Comparison of ENCODE assay signal across 17 cellular contexts in the genomic region with DNA sequence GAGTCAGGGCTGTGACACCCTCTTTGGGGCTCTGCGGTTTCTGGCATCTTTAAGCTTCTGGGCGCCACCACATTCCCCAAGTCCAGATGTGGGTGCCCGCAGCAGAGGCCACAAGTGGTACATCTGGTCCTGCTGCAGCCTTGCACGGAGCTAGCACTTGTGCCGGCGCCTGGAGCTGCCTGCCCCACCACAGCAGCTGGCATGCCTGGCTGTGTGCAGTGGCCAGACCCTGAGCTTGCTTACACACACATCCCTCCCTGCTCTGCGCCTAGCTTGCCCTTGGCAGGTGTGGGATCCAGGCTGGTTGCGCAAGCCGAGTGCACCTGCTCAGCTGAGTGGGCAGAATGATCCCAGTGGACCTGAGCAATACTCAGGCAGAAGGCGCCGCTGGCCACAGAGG. TPM values are rescaled to one million over a fixed set of nuclear protein-coding genes. Genes with fewer than 3 reads are reported as not detected.
"Had no signal": no experiment of that assay in that cellular context is flagged by ENCODE, and none has a peak within 500 bp of the region (broad histone marks: within the 10 kb centered on the region; RNA-seq: fewer than 3 reads in every experiment).

No MANE protein-coding gene starts in this region.

- H3K27me3 Mint-ChIP-seq: brain, progenitor cell of endocrine pancreas had no signal

- DNase-seq: activated CD4-positive, alpha-beta T cell treated with anti-CD3 and anti-CD28 coated beads, Interleukin-2, amount 50 U/mL, for 4 hours; activated effector memory CD4-positive, alpha-beta T cell treated with anti-CD3 and anti-CD28 coated beads, Interleukin-2, amount 50 U/mL, for 16 hours; activated T-cell treated with anti-CD3 and anti-CD28 coated beads, Interleukin-2, amount 50 U/mL, for 4 hours; effector memory CD4-positive, alpha-beta T cell; gastrocnemius medialis; heart right ventricle; left ventricle myocardium inferior; mesendoderm; stimulated activated CD4-positive, alpha-beta T cell treated with anti-CD3 and anti-CD28 coated beads, Interleukin-1b, Interleukin-23, amount 100 ng/mL, for 48 hours; stimulated activated naive CD4-positive, alpha-beta T cell treated with Interleukin-2 at 50 U/mL for 16 hours had no signal

- H3K36me3 ChIP-seq: gastrocnemius medialis, heart right ventricle, left ventricle myocardium inferior had no signal

- ATAC-seq: activated CD4-positive, CD25-positive, alpha-beta regulatory T cell treated with anti-CD3 and anti-CD28 coated beads, Interleukin-2, amount 50 U/mL, for 24 hours; activated naive CD4-positive, alpha-beta T cell treated with anti-CD3 and anti-CD28 coated beads, Interleukin-2, amount 50 U/mL, for 72 hours; activated T-cell treated with anti-CD3 and anti-CD28 coated beads, Interleukin-2, amount 50 U/mL, for 4 hours; gastrocnemius medialis; heart right ventricle; right cardiac atrium had no signal

- H3K36me3 Mint-ChIP-seq: activated naive CD4-positive, alpha-beta T cell treated with anti-CD3 and anti-CD28 coated beads, Interleukin-2, amount 50 U/mL, for 72 hours had no signal

- H3K27ac ChIP-seq: epithelial cell of prostate, gastrocnemius medialis, heart right ventricle, left ventricle myocardium inferior had no signal

- H3K27me3 ChIP-seq: gastrocnemius medialis, heart right ventricle had no signal

- H3K9me3 ChIP-seq: gastrocnemius medialis had no signal

- H3K4me1 Mint-ChIP-seq: brain had no signal

- H3K4me1 ChIP-seq: gastrocnemius medialis, heart right ventricle, left ventricle myocardium inferior had no signal

- H3K27ac Mint-ChIP-seq: activated naive CD4-positive, alpha-beta T cell treated with anti-CD3 and anti-CD28 coated beads, Interleukin-2, amount 50 U/mL, for 72 hours; brain; progenitor cell of endocrine pancreas had no signal

- H3K4me3 ChIP-seq: gastrocnemius medialis, heart right ventricle, left ventricle myocardium inferior had no signal

- H3K4me3 Mint-ChIP-seq: activated T-cell treated with anti-CD3 and anti-CD28 coated beads, Interleukin-2, amount 50 U/mL, for 4 hours; brain had no signal

RNA-seq across cellular contexts. Expression of gene SLC4A10, which starts 27.3 kb away (rescaled TPM):
- total RNA-seq: gastrocnemius medialis, heart right ventricle, left ventricle myocardium inferior, right cardiac atrium, ureter had no signal
